27 cellular contexts compared by ENCODE assay signal in the genomic region with DNA sequence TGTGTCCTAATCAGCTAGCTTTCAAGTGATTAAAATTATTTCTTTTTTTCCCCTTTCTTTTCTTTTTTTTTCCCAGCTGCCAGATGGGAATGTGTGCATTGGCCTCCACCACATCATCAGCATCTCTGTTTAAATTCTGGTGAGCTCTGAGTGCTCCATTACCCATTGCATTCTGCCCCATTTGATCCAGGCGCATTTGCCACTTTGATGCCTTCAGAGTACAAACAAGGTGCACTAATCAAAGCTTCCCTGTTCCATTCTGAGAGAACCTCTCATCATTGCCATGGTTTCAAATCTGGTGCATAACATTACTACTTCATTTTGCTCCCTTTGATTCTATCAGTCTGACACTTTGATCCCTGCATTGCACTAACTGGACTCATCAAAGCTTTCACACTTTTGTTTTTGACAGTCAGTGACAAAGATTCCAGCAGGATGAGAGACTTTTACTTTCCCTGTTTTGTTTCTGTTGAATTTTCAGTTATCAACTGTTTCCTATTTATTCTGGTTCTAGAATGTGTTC.
"Had no signal": no experiment of that assay in that cellular context is flagged by ENCODE, and none has a peak within 500 bp of the region (broad histone marks: within the 10 kb centered on the region; RNA-seq: fewer than 3 reads in every experiment).

No MANE protein-coding gene starts in this region.

- H3K9ac ChIP-seq: KMS-11 had no signal

- H3K4me3 ChIP-seq: PC-9 had no signal

- H3K4me2 ChIP-seq: KMS-11, PC-9 had no signal

- FAIRE-seq: RCC 7860 had no signal

- H2AFZ ChIP-seq: PC-9 had no signal

- H3K27ac ChIP-seq: brain microvascular endothelial cell, KMS-11, PC-9, RWPE1 had no signal

- DNase-seq: activated CD4-positive, alpha-beta T cell treated with anti-CD3 and anti-CD28 coated beads, Interleukin-2, amount 10 ng/mL, durations not matched to agents 24 days and 14 days; activated CD4-positive, alpha-beta T cell treated with anti-CD3 and anti-CD28 coated beads, Interleukin-2, amount 50 U/mL, for 4 hours; activated CD8-positive, alpha-beta T cell treated with anti-CD3 and anti-CD28 coated beads for 36 hours; activated effector memory CD4-positive, alpha-beta T cell treated with anti-CD3 and anti-CD28 coated beads, Interleukin-2, amount 50 U/mL, for 16 hours; activated naive CD4-positive, alpha-beta T cell; activated naive CD4-positive, alpha-beta T cell treated with anti-CD3 and anti-CD28 coated beads, Interleukin-2, amount 50 U/mL, for 16 hours; activated naive CD8-positive, alpha-beta T cell treated with anti-CD3 and anti-CD28 coated beads for 36 hours; activated T-cell treated with anti-CD3 and anti-CD28 coated beads, Interleukin-2, amount 50 U/mL, for 1 hour; activated T-cell treated with anti-CD3 and anti-CD28 coated beads, Interleukin-2, amount 50 U/mL, for 72 hours; amniotic stem cell; aorta; brain microvascular endothelial cell; NCI-H1105; NCI-H1417 treated with DMSO at 0.1 percent for 48 hours; NCI-H2029; NCI-H2107; NCI-H510A; NCI-H526; NCI-H748 treated with DMSO at 0.1 percent for 48 hours; NK-92 treated with Interleukin-12 subunit alpha and Interleukin-12 subunit beta, amount 100 ng/mL, for 24 hours; PC-9; SIG-M5; T-cell; T1000 had no signal

- H3K36me3 ChIP-seq: brain microvascular endothelial cell had no signal

- H3K27me3 ChIP-seq: brain microvascular endothelial cell had no signal
